In genomic region chr7:154907651-154908620, GRCh38 we compare ENCODE assay signal across 27 cellular contexts.
DNase-seq lines count a peak whose midpoint lies in the region; ATAC-seq and TF ChIP-seq lines count a peak whose summit lies in the region.
"Had no signal": no experiment of that assay in that cellular context is flagged by ENCODE, and none has a peak within 500 bp of the region (broad histone marks: within the 10 kb centered on the region; RNA-seq: fewer than 3 reads in every experiment).

No MANE protein-coding gene starts in this region.

- TF ChIP-seq POLR2A in gastroesophageal sphincter (IDR thresholded peaks at IDR 0.05) = no peak

- CTCF ChIA-PET in activated CD4-positive, alpha-beta memory T cell treated with anti-CD3 and anti-CD28 coated beads, Interleukin-2, amount 10 ng/mL, durations not matched to agents 7 days and 5 days (lab: Charles Lee) = no interaction called here
- CTCF ChIA-PET in activated CD4-positive, alpha-beta memory T cell treated with anti-CD3 and anti-CD28 coated beads for 36 hours (lab: Charles Lee) = interaction anchor here (0.7 kb wide), 1 partner anchor 437 kb away, joined by 3 read pairs; no protein-coding TSS in a partner anchor

- H3K27ac ChIP-seq in KOPT-K1 (ENCODE audit: low read depth, low read length, poor library complexity, severe bottlenecking) (peak overlapping the region; percentile 71), gastroesophageal sphincter (no peak overlapping the region)
- H3K27ac ChIP-seq: cardiac muscle cell, GM23248, HL-60, SJSA1, thyroid gland had no signal

- intact Hi-C loops in activated CD4-positive, alpha-beta memory T cell treated with anti-CD3 and anti-CD28 coated beads for 36 hours (cut with micrococcal nuclease) = no loop called here

- no peaks in the 10 kb centered on the region for H3K27me3 Mint-ChIP-seq in activated CD4-positive, alpha-beta memory T cell treated with anti-CD3 and anti-CD28 coated beads, Interleukin-2, amount 10 ng/mL, durations not matched to agents 7 days and 5 days
- peaks cover 17% of the 10 kb centered on the region for H3K27me3 Mint-ChIP-seq in activated CD4-positive, alpha-beta memory T cell treated with anti-CD3 and anti-CD28 coated beads for 36 hours
- peaks cover 25 to 52% of the 10 kb centered on the region in 2 donors for H3K27me3 Mint-ChIP-seq in effector memory CD8-positive, alpha-beta T cell
- peaks cover 7% of the 10 kb centered on the region for H3K27me3 Mint-ChIP-seq in progenitor cell of endocrine pancreas

- H3K4me3 Mint-ChIP-seq in activated CD4-positive, alpha-beta memory T cell treated with anti-CD3 and anti-CD28 coated beads, Interleukin-2, amount 10 ng/mL, durations not matched to agents 7 days and 5 days = peak overlapping the region; percentile 14
- H3K4me3 Mint-ChIP-seq in activated CD4-positive, alpha-beta memory T cell treated with anti-CD3 and anti-CD28 coated beads for 36 hours = no peak overlapping the region
- peak overlapping the region; percentile 58 to 63 for H3K4me3 Mint-ChIP-seq in effector memory CD8-positive, alpha-beta T cell
- no peak overlapping the region for H3K4me3 Mint-ChIP-seq in progenitor cell of endocrine pancreas (ENCODE audit: low read depth)
- H3K4me3 Mint-ChIP-seq: activated naive CD4-positive, alpha-beta T cell treated with anti-CD3 and anti-CD28 coated beads, Interleukin-2, amount 50 U/mL, for 24 hours; activated T-cell treated with anti-CD3 and anti-CD28 coated beads, Interleukin-2, amount 50 U/mL, for 72 hours; dendritic cell treated with granulocyte-macrophage colony-stimulating factor and Interleukin-4, amounts not matched to agents 40 ng/mL and 50 ng/mL, for 4 days; stimulated activated naive CD8-positive, alpha-beta T cell treated with anti-CD3 and anti-CD28 coated beads, Interleukin-15, amount 100 ng/mL, for 72 hours had no signal

- H3K4me3 ChIP-seq in gastroesophageal sphincter = no peak overlapping the region
- H3K4me3 ChIP-seq: cardiac muscle cell, GM23248, SJSA1, thyroid gland had no signal

- H3K36me3 ChIP-seq in KOPT-K1 (ENCODE audit: insufficient read depth, low read length) = no peaks in the 10 kb centered on the region
- H3K36me3 ChIP-seq in gastroesophageal sphincter = no peaks in the 10 kb centered on the region
- H3K36me3 ChIP-seq: BE2C, cardiac muscle cell, SJSA1, thyroid gland had no signal

- no peak for TF ChIP-seq EP300 in gastroesophageal sphincter (IDR thresholded peaks at IDR 0.05)

- no peak for DNase-seq in activated CD4-positive, alpha-beta memory T cell treated with anti-CD3 and anti-CD28 coated beads, Interleukin-2, amount 10 ng/mL, durations not matched to agents 7 days and 5 days
- DNase-seq in activated CD4-positive, alpha-beta memory T cell treated with anti-CD3 and anti-CD28 coated beads for 36 hours = no peak
- no peak for DNase-seq in effector memory CD8-positive, alpha-beta T cell
- DNase-seq in progenitor cell of endocrine pancreas (ENCODE audit: low spot score, unreplicated experiment) (no peak), NCI-H748 treated with DMSO at 0.1 percent for 48 hours (lab: John Stamatoyannopoulos, UW) (no peak), iPS-NIHi11 (ENCODE audit: low spot score) (no peak)
- DNase-seq: activated T-cell treated with anti-CD3 and anti-CD28 coated beads, Interleukin-2, amount 50 U/mL, for 72 hours; BE2C; COR-L47; GM23248; left colon; mesenchymal stem cell; NCI-H1092; NCI-H187 treated with DMSO at 0.1 percent for 48 hours; NCI-H2227 treated with DMSO at 0.1 percent for 48 hours; NCI-H69; occipital lobe; RPMI8226; stimulated activated naive CD8-positive, alpha-beta T cell treated with anti-CD3 and anti-CD28 coated beads, Interleukin-15, amount 100 ng/mL, for 72 hours; thyroid gland had no signal

- H3K9me3 Mint-ChIP-seq in activated CD4-positive, alpha-beta memory T cell treated with anti-CD3 and anti-CD28 coated beads, Interleukin-2, amount 10 ng/mL, durations not matched to agents 7 days and 5 days = peaks cover 2% of the 10 kb centered on the region
- H3K9me3 Mint-ChIP-seq in activated CD4-positive, alpha-beta memory T cell treated with anti-CD3 and anti-CD28 coated beads for 36 hours = peaks cover 8% of the 10 kb centered on the region
- peaks cover 0 to 2% of the 10 kb centered on the region in 2 donors for H3K9me3 Mint-ChIP-seq in effector memory CD8-positive, alpha-beta T cell
- peaks cover 6% of the 10 kb centered on the region for H3K9me3 Mint-ChIP-seq in progenitor cell of endocrine pancreas (ENCODE audit: low read depth)
- H3K9me3 Mint-ChIP-seq: activated naive CD4-positive, alpha-beta T cell treated with anti-CD3 and anti-CD28 coated beads, Interleukin-2, amount 50 U/mL, for 24 hours; activated T-cell treated with anti-CD3 and anti-CD28 coated beads, Interleukin-2, amount 50 U/mL, for 72 hours had no signal

- 58 to 100% methylated on average over 2 to 10 of the region's 21 CpGs for WGBS in gastroesophageal sphincter (ENCODE audit: low coverage in 1 of 2), 2 donors

- H3K4me1 ChIP-seq in gastroesophageal sphincter = no peaks in the 10 kb centered on the region
- H3K4me1 ChIP-seq: BE2C, SJSA1, thyroid gland had no signal

- no peak overlapping the region for H3K27ac Mint-ChIP-seq in activated CD4-positive, alpha-beta memory T cell treated with anti-CD3 and anti-CD28 coated beads, Interleukin-2, amount 10 ng/mL, durations not matched to agents 7 days and 5 days
- H3K27ac Mint-ChIP-seq in activated CD4-positive, alpha-beta memory T cell treated with anti-CD3 and anti-CD28 coated beads for 36 hours = no peak overlapping the region
- H3K27ac Mint-ChIP-seq in effector memory CD8-positive, alpha-beta T cell = peak overlapping the region; percentile 83 to 87
- peak overlapping the region; percentile 20 for H3K27ac Mint-ChIP-seq in progenitor cell of endocrine pancreas
- H3K27ac Mint-ChIP-seq: activated naive CD4-positive, alpha-beta T cell treated with anti-CD3 and anti-CD28 coated beads, Interleukin-2, amount 50 U/mL, for 24 hours; activated T-cell treated with anti-CD3 and anti-CD28 coated beads, Interleukin-2, amount 50 U/mL, for 72 hours; dendritic cell treated with granulocyte-macrophage colony-stimulating factor and Interleukin-4, amounts not matched to agents 40 ng/mL and 50 ng/mL, for 4 days; stimulated activated naive CD8-positive, alpha-beta T cell treated with anti-CD3 and anti-CD28 coated beads, Interleukin-15, amount 100 ng/mL, for 72 hours had no signal

- H3K9me3 ChIP-seq in KOPT-K1 (ENCODE audit: insufficient read depth, low read length, poor library complexity, severe bottlenecking) = peaks cover 12% of the 10 kb centered on the region
- H3K9me3 ChIP-seq in gastroesophageal sphincter = peaks cover 0 to 19% (median 0%) of the 10 kb centered on the region in 3 donors
- H3K9me3 ChIP-seq: thyroid gland had no signal

- no peaks in the 10 kb centered on the region for H3K36me3 Mint-ChIP-seq in activated CD4-positive, alpha-beta memory T cell treated with anti-CD3 and anti-CD28 coated beads, Interleukin-2, amount 10 ng/mL, durations not matched to agents 7 days and 5 days (ENCODE audit: low read depth)
- H3K36me3 Mint-ChIP-seq in activated CD4-positive, alpha-beta memory T cell treated with anti-CD3 and anti-CD28 coated beads for 36 hours = no peaks in the 10 kb centered on the region
- no peaks in the 10 kb centered on the region for H3K36me3 Mint-ChIP-seq in effector memory CD8-positive, alpha-beta T cell (ENCODE audit: insufficient read depth)
- H3K36me3 Mint-ChIP-seq in progenitor cell of endocrine pancreas (ENCODE audit: insufficient read depth) = peaks cover 4% of the 10 kb centered on the region
- H3K36me3 Mint-ChIP-seq: activated naive CD4-positive, alpha-beta T cell treated with anti-CD3 and anti-CD28 coated beads, Interleukin-2, amount 50 U/mL, for 24 hours had no signal

- POLR2A ChIA-PET in activated CD4-positive, alpha-beta memory T cell treated with anti-CD3 and anti-CD28 coated beads, Interleukin-2, amount 10 ng/mL, durations not matched to agents 7 days and 5 days (lab: Charles Lee) = interaction anchor here (0.9 kb wide), 1 partner anchor 95 kb away, joined by 3 read pairs; the partner anchor contains the start of gene PAXIP1
- POLR2A ChIA-PET in activated CD4-positive, alpha-beta memory T cell treated with anti-CD3 and anti-CD28 coated beads for 36 hours (lab: Charles Lee) = no interaction called here

- ATAC-seq in effector memory CD8-positive, alpha-beta T cell (replicated peaks) = no peak
- no peak for ATAC-seq in gastroesophageal sphincter
- ATAC-seq: activated T-cell treated with anti-CD3 and anti-CD28 coated beads, Interleukin-2, amount 50 U/mL, for 72 hours; left colon had no signal

- peaks cover 48% of the 10 kb centered on the region for H3K27me3 ChIP-seq in gastroesophageal sphincter
- H3K27me3 ChIP-seq: BE2C, cardiac muscle cell, thyroid gland had no signal

- peaks cover 3% of the 10 kb centered on the region for H3K4me1 Mint-ChIP-seq in activated CD4-positive, alpha-beta memory T cell treated with anti-CD3 and anti-CD28 coated beads, Interleukin-2, amount 10 ng/mL, durations not matched to agents 7 days and 5 days
- no peaks in the 10 kb centered on the region for H3K4me1 Mint-ChIP-seq in activated CD4-positive, alpha-beta memory T cell treated with anti-CD3 and anti-CD28 coated beads for 36 hours (ENCODE audit: low read depth)
- peaks cover 4 to 7% of the 10 kb centered on the region in 2 donors for H3K4me1 Mint-ChIP-seq in effector memory CD8-positive, alpha-beta T cell (ENCODE audit: low read depth in 2 of 2)
- H3K4me1 Mint-ChIP-seq in progenitor cell of endocrine pancreas (ENCODE audit: low read depth) = peaks cover 17% of the 10 kb centered on the region
- H3K4me1 Mint-ChIP-seq: activated naive CD4-positive, alpha-beta T cell treated with anti-CD3 and anti-CD28 coated beads, Interleukin-2, amount 50 U/mL, for 24 hours; stimulated activated naive CD8-positive, alpha-beta T cell treated with anti-CD3 and anti-CD28 coated beads, Interleukin-15, amount 100 ng/mL, for 72 hours had no signal

- TF ChIP-seq CTCF in progenitor cell of endocrine pancreas (IDR thresholded peaks at IDR 0.05; ENCODE audit: unreplicated experiment) (no peak), gastroesophageal sphincter (IDR thresholded peaks at IDR 0.05) (no peak)

Comparison
In these comparisons a context has a peak if more than half of its experiments do, and no peak if none do; other contexts are left out.
1. H3K4me3 Mint-ChIP-seq: peak in activated CD4-positive, alpha-beta memory T cell treated with anti-CD3 and anti-CD28 coated beads, Interleukin-2, amount 10 ng/mL, durations not matched to agents 7 days and 5 days (single experiment) and effector memory CD8-positive, alpha-beta T cell (2 of 2); none in activated CD4-positive, alpha-beta memory T cell treated with anti-CD3 and anti-CD28 coated beads for 36 hours (single experiment) and progenitor cell of endocrine pancreas (single experiment).
2. H3K27ac Mint-ChIP-seq: peak in effector memory CD8-positive, alpha-beta T cell (2 of 2) and progenitor cell of endocrine pancreas (single experiment); none in activated CD4-positive, alpha-beta memory T cell treated with anti-CD3 and anti-CD28 coated beads, Interleukin-2, amount 10 ng/mL, durations not matched to agents 7 days and 5 days (single experiment) and activated CD4-positive, alpha-beta memory T cell treated with anti-CD3 and anti-CD28 coated beads for 36 hours (single experiment).